ENCODE assay signal across 9 cellular contexts in the genomic region with DNA sequence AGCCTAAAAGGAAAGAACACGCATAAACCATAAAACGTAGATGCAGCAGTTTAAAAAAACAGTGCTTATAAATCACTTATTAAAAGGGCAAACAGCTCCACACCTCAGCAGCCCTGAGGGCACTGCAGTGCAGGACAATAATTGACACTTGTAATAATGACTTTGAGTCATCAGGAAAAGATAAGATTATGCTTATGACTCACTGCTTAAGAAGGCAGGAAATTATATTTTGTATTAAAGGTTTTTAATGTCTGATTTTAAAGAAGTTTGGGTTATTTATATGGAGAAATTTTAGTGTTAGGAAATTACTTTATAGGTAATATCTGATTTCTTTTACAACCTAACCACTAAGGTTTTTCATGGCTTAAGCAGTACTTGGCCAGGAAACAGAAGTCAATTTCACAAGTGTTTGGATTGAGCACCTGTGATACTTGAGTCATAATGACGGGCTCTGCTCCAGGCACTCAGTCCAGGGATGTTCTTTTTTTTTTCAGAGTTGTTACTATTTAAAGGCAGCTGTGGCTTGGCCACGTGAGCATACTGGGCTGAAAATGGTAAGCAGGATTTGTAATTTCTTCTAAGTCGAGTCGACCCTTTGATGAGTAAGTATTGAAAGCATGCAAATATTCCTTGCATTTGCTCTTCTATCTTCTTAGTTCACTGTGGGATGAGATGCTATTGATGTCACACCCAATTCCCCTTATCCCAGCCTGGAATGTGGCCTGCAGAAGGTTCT. TPM values are rescaled to one million over a fixed set of nuclear protein-coding genes. Genes with fewer than 3 reads are reported as not detected.
DNase-seq lines count a peak whose midpoint lies in the region; ATAC-seq and TF ChIP-seq lines count a peak whose summit lies in the region.
"Had no signal": no experiment of that assay in that cellular context is flagged by ENCODE, and none has a peak within 500 bp of the region (broad histone marks: within the 10 kb centered on the region; RNA-seq: fewer than 3 reads in every experiment).

No MANE protein-coding gene starts in this region.

- peaks cover 0 to 20% (median 6%) of the 10 kb centered on the region in 4 donors for H3K36me3 ChIP-seq in upper lobe of left lung

- H3K4me1 Mint-ChIP-seq in activated naive CD4-positive, alpha-beta T cell treated with anti-CD3 and anti-CD28 coated beads for 36 hours (ENCODE audit: low read depth): peaks cover 7% of the 10 kb centered on the region
- H3K4me1 Mint-ChIP-seq in activated CD4-positive, alpha-beta memory T cell treated with anti-CD3 and anti-CD28 coated beads for 36 hours (ENCODE audit: low read depth): peaks cover 8% of the 10 kb centered on the region

- TF ChIP-seq POLR2A in upper lobe of left lung (IDR thresholded peaks at IDR 0.05): no peak

- H3K27ac Mint-ChIP-seq in activated naive CD4-positive, alpha-beta T cell treated with anti-CD3 and anti-CD28 coated beads for 36 hours: no peak overlapping the region
- H3K27ac Mint-ChIP-seq in activated CD4-positive, alpha-beta memory T cell treated with anti-CD3 and anti-CD28 coated beads for 36 hours: no peak overlapping the region

- no peaks in the 10 kb centered on the region for H3K27me3 Mint-ChIP-seq in activated naive CD4-positive, alpha-beta T cell treated with anti-CD3 and anti-CD28 coated beads for 36 hours (ENCODE audit: low read depth)
- H3K27me3 Mint-ChIP-seq in activated CD4-positive, alpha-beta memory T cell treated with anti-CD3 and anti-CD28 coated beads for 36 hours: no peaks in the 10 kb centered on the region

- peak; percentile 84 for ATAC-seq in left ventricle myocardium superior
- peak; percentile 86 to 87 for ATAC-seq in upper lobe of left lung (ENCODE audit: low FRiP score in 2 of 2)

- POLR2A ChIA-PET in activated CD4-positive, alpha-beta memory T cell treated with anti-CD3 and anti-CD28 coated beads for 36 hours (lab: Charles Lee): no interaction called here

- peaks cover 5% of the 10 kb centered on the region for H3K36me3 Mint-ChIP-seq in activated naive CD4-positive, alpha-beta T cell treated with anti-CD3 and anti-CD28 coated beads for 36 hours (ENCODE audit: low read depth)
- peaks cover 4% of the 10 kb centered on the region for H3K36me3 Mint-ChIP-seq in activated CD4-positive, alpha-beta memory T cell treated with anti-CD3 and anti-CD28 coated beads for 36 hours

- no peak overlapping the region for H3K4me3 ChIP-seq in upper lobe of left lung

- H3K27me3 ChIP-seq in upper lobe of left lung: no peaks in the 10 kb centered on the region

- 47 to 49% methylated on average over 6 of the region's 6 CpGs for WGBS in upper lobe of left lung, 2 donors

- DNase-seq in activated naive CD4-positive, alpha-beta T cell treated with anti-CD3 and anti-CD28 coated beads for 36 hours: peak; percentile 24
- DNase-seq in activated naive CD4-positive, alpha-beta T cell (lab: John Stamatoyannopoulos, UW): no peak
- DNase-seq in SHP77 treated with DMSO at 0.1 percent for 48 hours (lab: John Stamatoyannopoulos, UW): peak; percentile 16
- peak; percentile 36 for DNase-seq in left ventricle myocardium superior
- DNase-seq in upper lobe of left lung: peak in 1 of 2 donors; percentile 71
- DNase-seq in central memory CD4-positive, alpha-beta T cell: no peak
- no peak for DNase-seq in activated CD4-positive, alpha-beta memory T cell treated with anti-CD3 and anti-CD28 coated beads for 36 hours
- DNase-seq in NCI-H526 (lab: John Stamatoyannopoulos, UW): no peak

- peaks cover 0 to 12% (median 7%) of the 10 kb centered on the region in 4 donors for H3K4me1 ChIP-seq in upper lobe of left lung

- intact Hi-C loops in activated naive CD4-positive, alpha-beta T cell treated with anti-CD3 and anti-CD28 coated beads for 36 hours (cut with micrococcal nuclease): no loop called here
- intact Hi-C loops in left ventricle myocardium superior (cut with micrococcal nuclease): no loop called here
- intact Hi-C loops in activated CD4-positive, alpha-beta memory T cell treated with anti-CD3 and anti-CD28 coated beads for 36 hours (cut with micrococcal nuclease): no loop called here

- H3K9me3 ChIP-seq in upper lobe of left lung: no peaks in the 10 kb centered on the region

- TF ChIP-seq CTCF in upper lobe of left lung (IDR thresholded peaks at IDR 0.05): no peak

- H3K4me3 Mint-ChIP-seq in activated naive CD4-positive, alpha-beta T cell treated with anti-CD3 and anti-CD28 coated beads for 36 hours: no peak overlapping the region
- no peak overlapping the region for H3K4me3 Mint-ChIP-seq in activated CD4-positive, alpha-beta memory T cell treated with anti-CD3 and anti-CD28 coated beads for 36 hours

- peak in 1 of 4 donors; percentile 29 for TF ChIP-seq EP300 in upper lobe of left lung (IDR thresholded peaks at IDR 0.05)

- CTCF ChIA-PET in activated naive CD4-positive, alpha-beta T cell treated with anti-CD3 and anti-CD28 coated beads for 36 hours (lab: Charles Lee): interaction anchor here (0.6 to 1.1 kb wide), 2 partner anchors 54 to 121 kb away, joined by 3 read pairs; no protein-coding TSS in a partner anchor
- CTCF ChIA-PET in activated CD4-positive, alpha-beta memory T cell treated with anti-CD3 and anti-CD28 coated beads for 36 hours (lab: Charles Lee): no interaction called here

- peaks cover 4% of the 10 kb centered on the region for H3K9me3 Mint-ChIP-seq in activated naive CD4-positive, alpha-beta T cell treated with anti-CD3 and anti-CD28 coated beads for 36 hours
- H3K9me3 Mint-ChIP-seq in activated CD4-positive, alpha-beta memory T cell treated with anti-CD3 and anti-CD28 coated beads for 36 hours: no peaks in the 10 kb centered on the region

- H3K27ac ChIP-seq in upper lobe of left lung: peak overlapping the region in 3 of 4 donors; percentile 14 to 63 (median 22)

RNA-seq across cellular contexts. Expression of gene SLC6A20, which starts 21.6 kb away (rescaled TPM):
- not detected for total RNA-seq in activated naive CD4-positive, alpha-beta T cell treated with anti-CD3 and anti-CD28 coated beads for 36 hours
- not detected for total RNA-seq in left ventricle myocardium superior
- total RNA-seq in upper lobe of left lung: 10 to 100 TPM in 3 of 6 donors, 1 to 10 TPM in 2, under 1 TPM in 1; 0.11 to 20.1 (median 7.2) TPM
- total RNA-seq in activated CD4-positive, alpha-beta memory T cell treated with anti-CD3 and anti-CD28 coated beads for 36 hours: not detected
- total RNA-seq: dermis microvascular lymphatic vessel endothelial cell had no signal

RNA-seq across cellular contexts. Expression of gene LZTFL1, which starts 24.0 kb away (rescaled TPM):
- 1 to 10 TPM; 3.6 to 4.1 TPM for total RNA-seq in activated naive CD4-positive, alpha-beta T cell treated with anti-CD3 and anti-CD28 coated beads for 36 hours
- total RNA-seq in left ventricle myocardium superior (10.1 TPM), upper lobe of left lung (10 to 100 TPM; 19.9 to 51.7 (median 31.3) TPM)
- total RNA-seq in activated CD4-positive, alpha-beta memory T cell treated with anti-CD3 and anti-CD28 coated beads for 36 hours: 1 to 10 TPM; 3.9 to 6.4 TPM

Comparison
In these comparisons a context has a peak if more than half of its experiments do, and no peak if none do; other contexts are left out.
1. DNase-seq: peak in activated naive CD4-positive, alpha-beta T cell treated with anti-CD3 and anti-CD28 coated beads for 36 hours (single experiment), SHP77 treated with DMSO at 0.1 percent for 48 hours (single experiment) and left ventricle myocardium superior (single experiment); none in activated naive CD4-positive, alpha-beta T cell (0 of 4), central memory CD4-positive, alpha-beta T cell (single experiment), activated CD4-positive, alpha-beta memory T cell treated with anti-CD3 and anti-CD28 coated beads for 36 hours (single experiment) and NCI-H526 (0 of 2).